Comparison of ENCODE assay signal across 20 cellular contexts in genomic region chr12:30582943-30583342, GRCh38.
"Had no signal": no experiment of that assay in that cellular context is flagged by ENCODE, and none has a peak within 500 bp of the region (broad histone marks: within the 10 kb centered on the region; RNA-seq: fewer than 3 reads in every experiment).

No MANE protein-coding gene starts in this region.

- H3K9me3 ChIP-seq: prostate gland, tibial nerve, uterus had no signal

- H3K4me3 ChIP-seq: neural progenitor cell, prostate gland, skin epidermis, tibial nerve, uterus had no signal

- H3K4me3 Mint-ChIP-seq: activated CD4-positive, alpha-beta T cell treated with anti-CD3 and anti-CD28 coated beads, Interleukin-2, amount 10 ng/mL, durations not matched to agents 7 days and 5 days; activated CD8-positive, alpha-beta T cell treated with anti-CD3 and anti-CD28 coated beads, Interleukin-2, amount 10 ng/mL, durations not matched to agents 7 days and 5 days; activated naive CD4-positive, alpha-beta T cell treated with anti-CD3 and anti-CD28 coated beads, Interleukin-2, amount 10 ng/mL, durations not matched to agents 7 days and 5 days; activated naive CD8-positive, alpha-beta T cell treated with anti-CD3 and anti-CD28 coated beads, Interleukin-2, amount 50 U/mL, for 24 hours; activated T-cell treated with anti-CD3 and anti-CD28 coated beads, Interleukin-2, amount 50 U/mL, for 4 hours; effector memory CD8-positive, alpha-beta T cell; naive thymus-derived CD4-positive, alpha-beta T cell; neural progenitor cell; T-helper 1 cell treated with Interleukin-12 subunit alpha and Interleukin-12 subunit beta and Interleukin-4 antibody, amounts not matched to agents 30 μg/mL and 1 μg/mL, for 36 hours had no signal

- H3K4me1 Mint-ChIP-seq: activated CD4-positive, alpha-beta T cell treated with anti-CD3 and anti-CD28 coated beads, Interleukin-2, amount 10 ng/mL, durations not matched to agents 7 days and 5 days; activated naive CD4-positive, alpha-beta T cell treated with anti-CD3 and anti-CD28 coated beads, Interleukin-2, amount 10 ng/mL, durations not matched to agents 7 days and 5 days; activated naive CD8-positive, alpha-beta T cell treated with anti-CD3 and anti-CD28 coated beads, Interleukin-2, amount 50 U/mL, for 24 hours had no signal

- H3K36me3 Mint-ChIP-seq: activated naive CD4-positive, alpha-beta T cell treated with anti-CD3 and anti-CD28 coated beads, Interleukin-2, amount 10 ng/mL, durations not matched to agents 7 days and 5 days; neural progenitor cell had no signal

- H3K27ac Mint-ChIP-seq: activated CD4-positive, alpha-beta T cell treated with anti-CD3 and anti-CD28 coated beads, Interleukin-2, amount 10 ng/mL, durations not matched to agents 7 days and 5 days; activated CD8-positive, alpha-beta T cell treated with anti-CD3 and anti-CD28 coated beads, Interleukin-2, amount 10 ng/mL, durations not matched to agents 7 days and 5 days; activated naive CD4-positive, alpha-beta T cell treated with anti-CD3 and anti-CD28 coated beads, Interleukin-2, amount 10 ng/mL, durations not matched to agents 7 days and 5 days; activated naive CD8-positive, alpha-beta T cell treated with anti-CD3 and anti-CD28 coated beads, Interleukin-2, amount 50 U/mL, for 24 hours; effector memory CD8-positive, alpha-beta T cell; naive thymus-derived CD4-positive, alpha-beta T cell; neural progenitor cell; T-helper 1 cell treated with Interleukin-12 subunit alpha and Interleukin-12 subunit beta and Interleukin-4 antibody, amounts not matched to agents 30 μg/mL and 1 μg/mL, for 36 hours had no signal

- H3K27ac ChIP-seq: neural progenitor cell, prostate gland, skin epidermis, tibial nerve, uterus had no signal

- H3K27me3 ChIP-seq: neural progenitor cell, tibial nerve, uterus had no signal

- H3K27me3 Mint-ChIP-seq: activated CD4-positive, alpha-beta T cell treated with anti-CD3 and anti-CD28 coated beads, Interleukin-2, amount 10 ng/mL, durations not matched to agents 7 days and 5 days; activated naive CD4-positive, alpha-beta T cell treated with anti-CD3 and anti-CD28 coated beads, Interleukin-2, amount 10 ng/mL, durations not matched to agents 7 days and 5 days; activated naive CD8-positive, alpha-beta T cell treated with anti-CD3 and anti-CD28 coated beads, Interleukin-2, amount 50 U/mL, for 24 hours; effector memory CD8-positive, alpha-beta T cell; naive thymus-derived CD4-positive, alpha-beta T cell had no signal

- DNase-seq: activated CD4-positive, alpha-beta T cell treated with anti-CD3 and anti-CD28 coated beads, Interleukin-2, amount 10 ng/mL, durations not matched to agents 7 days and 5 days; activated CD8-positive, alpha-beta T cell treated with anti-CD3 and anti-CD28 coated beads, Interleukin-2, amount 10 ng/mL, durations not matched to agents 7 days and 5 days; activated naive CD4-positive, alpha-beta T cell treated with anti-CD3 and anti-CD28 coated beads, Interleukin-2, amount 10 ng/mL, durations not matched to agents 7 days and 5 days; activated naive CD8-positive, alpha-beta T cell treated with anti-CD3 and anti-CD28 coated beads, Interleukin-2, amount 50 U/mL, for 24 hours; activated T-cell treated with anti-CD3 and anti-CD28 coated beads, Interleukin-2, amount 50 U/mL, for 4 hours; anterior cingulate cortex; dermis blood vessel endothelial cell; effector memory CD8-positive, alpha-beta T cell; head of caudate nucleus; mesendoderm; naive thymus-derived CD4-positive, alpha-beta T cell; right cardiac atrium; stimulated activated naive CD8-positive, alpha-beta T cell treated with anti-CD3 and anti-CD28 coated beads, Interleukin-15, Interleukin-2, amounts not matched to agents 100 U/mL and 50 U/mL, for 24 hours; substantia nigra; uterus had no signal

- H3K9me3 Mint-ChIP-seq: activated CD4-positive, alpha-beta T cell treated with anti-CD3 and anti-CD28 coated beads, Interleukin-2, amount 10 ng/mL, durations not matched to agents 7 days and 5 days; activated naive CD4-positive, alpha-beta T cell treated with anti-CD3 and anti-CD28 coated beads, Interleukin-2, amount 10 ng/mL, durations not matched to agents 7 days and 5 days; activated naive CD8-positive, alpha-beta T cell treated with anti-CD3 and anti-CD28 coated beads, Interleukin-2, amount 50 U/mL, for 24 hours; activated T-cell treated with anti-CD3 and anti-CD28 coated beads, Interleukin-2, amount 50 U/mL, for 4 hours; effector memory CD8-positive, alpha-beta T cell; T-helper 1 cell treated with Interleukin-12 subunit alpha and Interleukin-12 subunit beta and Interleukin-4 antibody, amounts not matched to agents 30 μg/mL and 1 μg/mL, for 36 hours had no signal

- ATAC-seq: activated CD8-positive, alpha-beta T cell treated with anti-CD3 and anti-CD28 coated beads, Interleukin-2, amount 10 ng/mL, durations not matched to agents 7 days and 5 days; activated naive CD8-positive, alpha-beta T cell treated with anti-CD3 and anti-CD28 coated beads, Interleukin-2, amount 50 U/mL, for 24 hours; activated T-cell treated with anti-CD3 and anti-CD28 coated beads, Interleukin-2, amount 50 U/mL, for 4 hours; effector memory CD8-positive, alpha-beta T cell; naive thymus-derived CD4-positive, alpha-beta T cell; right cardiac atrium; stimulated activated naive CD8-positive, alpha-beta T cell treated with anti-CD3 and anti-CD28 coated beads, Interleukin-15, Interleukin-2, amounts not matched to agents 100 U/mL and 50 U/mL, for 24 hours had no signal
